In genomic region chr3:97687734-97688133, GRCh38 we compare ENCODE assay signal across 20 cellular contexts.
DNase-seq lines count a peak whose midpoint lies in the region; ATAC-seq and TF ChIP-seq lines count a peak whose summit lies in the region.
"Had no signal": no experiment of that assay in that cellular context is flagged by ENCODE, and none has a peak within 500 bp of the region (broad histone marks: within the 10 kb centered on the region; RNA-seq: fewer than 3 reads in every experiment).

No MANE protein-coding gene starts in this region.

- H3K27me3 ChIP-seq in iPS DF 6.9 (ENCODE audit: control insufficient read depth, insufficient read depth, low read length), result no peaks in the 10 kb centered on the region
- no peaks in the 10 kb centered on the region for H3K27me3 ChIP-seq in thyroid gland
- H3K27me3 ChIP-seq: upper lobe of right lung had no signal

- H3K4me3 ChIP-seq in iPS DF 6.9 (ENCODE audit: low read length) (no peak overlapping the region), thyroid gland (replicated peaks in 1 of 3) (no peak overlapping the region)
- H3K4me3 ChIP-seq: prostate gland, SK-N-MC, upper lobe of right lung had no signal

- no peak for TF ChIP-seq POLR2A in thyroid gland (IDR thresholded peaks at IDR 0.05)

- no peak for ATAC-seq in HG02759 (IDR thresholded peaks at IDR 0.05; ENCODE audit: unreplicated experiment)
- ATAC-seq: activated CD4-positive, CD25-positive, alpha-beta regulatory T cell treated with anti-CD3 and anti-CD28 coated beads, Interleukin-2, amount 50 U/mL, for 24 hours; stimulated activated memory B cell treated with anti-CD40 and anti-IgM and Interleukin-4, amounts not matched to agents 10 μg/mL and 1 μg/mL and 100 μg/mL, for 72 hours; upper lobe of right lung had no signal

- H3K36me3 ChIP-seq in iPS DF 6.9 (ENCODE audit: control insufficient read depth, insufficient read depth, low read length) (no peaks in the 10 kb centered on the region), thyroid gland (no peaks in the 10 kb centered on the region)
- H3K36me3 ChIP-seq: prostate gland, upper lobe of right lung had no signal

- intact Hi-C loops in thyroid gland (cut with DNase I), result no loop called here

- no peak for TF ChIP-seq CTCF in thyroid gland (IDR thresholded peaks at IDR 0.05)

- DNase-seq in HK-2 (ENCODE audit: unreplicated experiment) (peak; percentile 35), astrocyte of the hippocampus (ENCODE audit: low read depth, low spot score) (peak; percentile 11), iPS DF 6.9 (ENCODE audit: low read depth, low spot score) (peak; percentile 47), thyroid gland (peak; percentile 2 to 21), superior temporal gyrus (ENCODE audit: extremely low spot score) (no peak), KG1 (lab: John Stamatoyannopoulos, UW) (no peak)
- DNase-seq: activated effector memory CD4-positive, alpha-beta T cell treated with Interleukin-2 at 50 U/mL for 16 hours; activated naive CD8-positive, alpha-beta T cell treated with anti-CD3 and anti-CD28 coated beads for 36 hours; C1 segment of cervical spinal cord; cerebellar nuclear complex; NCI-H1092 treated with DMSO at 0.1 percent for 48 hours; NCI-H1930; stimulated activated CD4-positive, alpha-beta T cell treated with anti-CD3 and anti-CD28 coated beads, Interleukin-4, amount 100 ng/mL, for 4 hours; substantia nigra; upper lobe of right lung had no signal

- H3K27ac ChIP-seq in iPS DF 6.9 (ENCODE audit: low read length) (no peak overlapping the region), thyroid gland (no peak overlapping the region)
- H3K27ac ChIP-seq: prostate gland, SK-N-MC, upper lobe of right lung had no signal

- WGBS in iPS DF 6.9 (ENCODE audit: insufficient coverage, insufficient read length), result no CpG with 5 or more reads among the region's 2 CpGs
- 50 to 53% methylated on average over 2 of the region's 2 CpGs for WGBS in thyroid gland, 2 donors

- H3K4me1 ChIP-seq in iPS DF 6.9 (ENCODE audit: control insufficient read depth, insufficient read depth, low read length), result no peaks in the 10 kb centered on the region
- H3K4me1 ChIP-seq in thyroid gland, result peaks cover 0 to 2% of the 10 kb centered on the region in 2 donors
- H3K4me1 ChIP-seq: prostate gland, upper lobe of right lung had no signal

- H3K9me3 ChIP-seq in iPS DF 6.9 (ENCODE audit: control insufficient read depth, insufficient read depth, low read length), result no peaks in the 10 kb centered on the region
- no peaks in the 10 kb centered on the region for H3K9me3 ChIP-seq in thyroid gland
- H3K9me3 ChIP-seq: prostate gland, upper lobe of right lung had no signal

Comparison
In these comparisons a context has a peak if more than half of its experiments do, and no peak if none do; other contexts are left out.
1. DNase-seq: peak in HK-2 (single experiment), astrocyte of the hippocampus (single experiment), iPS DF 6.9 (single experiment) and thyroid gland (2 of 2); none in superior temporal gyrus (single experiment) and KG1 (single experiment).